9 cellular contexts compared by ENCODE assay signal in genomic region chr7:47570649-47571050, GRCh38. TPM values are rescaled to one million over a fixed set of nuclear protein-coding genes. Genes with fewer than 3 reads are reported as not detected.
A peak's percentile ranks its signal among the peaks of the same experiment; 100 is the strongest.
DNase-seq lines count a peak whose midpoint lies in the region; ATAC-seq and TF ChIP-seq lines count a peak whose summit lies in the region.
"Had no signal": no experiment of that assay in that cellular context is flagged by ENCODE, and none has a peak within 500 bp of the region (broad histone marks: within the 10 kb centered on the region; RNA-seq: fewer than 3 reads in every experiment).

No MANE protein-coding gene starts in this region.

- H3K27me3 Mint-ChIP-seq in osteocyte (ENCODE audit: unreplicated experiment), result no peaks in the 10 kb centered on the region

- peaks cover 0 to 6% of the 10 kb centered on the region in 2 donors for H3K4me1 ChIP-seq in aorta (ENCODE audit: control insufficient read depth in 1 of 2, insufficient read depth in 2 of 2, low read length in 2 of 2)

- H3K4me1 Mint-ChIP-seq in osteocyte (ENCODE audit: unreplicated experiment), result peaks cover 63% of the 10 kb centered on the region

- peak overlapping the region; percentile 84 for H3K27ac Mint-ChIP-seq in osteocyte (ENCODE audit: unreplicated experiment)

- no peaks in the 10 kb centered on the region for H3K9me3 Mint-ChIP-seq in osteocyte (ENCODE audit: unreplicated experiment)

- H3K4me3 Mint-ChIP-seq in osteocyte (ENCODE audit: unreplicated experiment), result peak overlapping the region; percentile 19

- H3K27ac ChIP-seq in aorta (ENCODE audit: low read depth in 1 of 2, low read length in 2 of 2), result peak overlapping the region; percentile 62 to 99
- H3K27ac ChIP-seq: 22Rv1 had no signal

- H3K36me3 ChIP-seq in aorta (ENCODE audit: control insufficient read depth in 1 of 2, insufficient read depth in 2 of 2, low read length in 1 of 2), result peaks cover 0 to 2% of the 10 kb centered on the region in 2 donors

- H3K4me3 ChIP-seq in aorta (ENCODE audit: low read length in 2 of 2), result no peak overlapping the region

- ATAC-seq in aorta (ENCODE audit: low FRiP score) (peak; percentile 72), GM18909 (IDR thresholded peaks at IDR 0.05; ENCODE audit: poor library complexity, unreplicated experiment) (no peak)
- ATAC-seq in stimulated activated naive CD8-positive, alpha-beta T cell treated with anti-CD3 and anti-CD28 coated beads, Interleukin-15, Interleukin-2, amounts not matched to agents 100 U/mL and 50 U/mL, for 24 hours, result no peak

- intact Hi-C loops in aorta (cut with DNase I), result loop anchor here in 1 of 2 donors (10.0 kb wide), 2 partner anchors 126 to 204 kb away; no protein-coding TSS in a partner anchor

- peaks cover 10% of the 10 kb centered on the region for H3K36me3 Mint-ChIP-seq in osteocyte (ENCODE audit: unreplicated experiment)

- WGBS in aorta, 2 donors, result 14 to 19% methylated on average over 4 of the region's 4 CpGs

- DNase-seq in DMS53 (lab: John Stamatoyannopoulos, UW) (peak; percentile 63), DMS53 treated with DMSO at 0.1 percent for 48 hours (lab: John Stamatoyannopoulos, UW; ENCODE audit: unreplicated experiment) (no peak), fibroblast of peridontal ligament (ENCODE audit: extremely low read depth) (peak; percentile 68), osteocyte (ENCODE audit: extremely low spot score, unreplicated experiment) (no peak), aorta (peak in 1 of 2 donors; percentile 67), OCI-M2 (lab: John Stamatoyannopoulos, UW; ENCODE audit: unreplicated experiment) (no peak)
- no peak for DNase-seq in stimulated activated naive CD8-positive, alpha-beta T cell treated with anti-CD3 and anti-CD28 coated beads, Interleukin-15, Interleukin-2, amounts not matched to agents 100 U/mL and 50 U/mL, for 24 hours

- no peaks in the 10 kb centered on the region for H3K9me3 ChIP-seq in aorta (ENCODE audit: control insufficient read depth, low read length)

- H3K27me3 ChIP-seq in aorta (ENCODE audit: control insufficient read depth in 1 of 2, insufficient read depth in 2 of 2, low read length in 1 of 2), result no peaks in the 10 kb centered on the region

- no peak for TF ChIP-seq CTCF in osteocyte (IDR thresholded peaks at IDR 0.05)

RNA-seq across cellular contexts. Expression of gene TNS3, which starts 11.3 kb away (rescaled TPM):
- total RNA-seq in osteocyte (93.8 and 103 TPM in 2 replicates), aorta (100 to 1,000 TPM; 117 to 140 TPM)
- 10 to 100 TPM; 40.5 to 56.1 TPM for polyA plus RNA-seq in aorta

Comparison
In these comparisons a context has a peak if more than half of its experiments do, and no peak if none do; other contexts are left out.
1. DNase-seq: peak in DMS53 (single experiment) and fibroblast of peridontal ligament (single experiment); none in DMS53 treated with DMSO at 0.1 percent for 48 hours (single experiment), osteocyte (single experiment), stimulated activated naive CD8-positive, alpha-beta T cell treated with anti-CD3 and anti-CD28 coated beads, Interleukin-15, Interleukin-2, amounts not matched to agents 100 U/mL and 50 U/mL, for 24 hours (single experiment) and OCI-M2 (single experiment).